In the genomic region with DNA sequence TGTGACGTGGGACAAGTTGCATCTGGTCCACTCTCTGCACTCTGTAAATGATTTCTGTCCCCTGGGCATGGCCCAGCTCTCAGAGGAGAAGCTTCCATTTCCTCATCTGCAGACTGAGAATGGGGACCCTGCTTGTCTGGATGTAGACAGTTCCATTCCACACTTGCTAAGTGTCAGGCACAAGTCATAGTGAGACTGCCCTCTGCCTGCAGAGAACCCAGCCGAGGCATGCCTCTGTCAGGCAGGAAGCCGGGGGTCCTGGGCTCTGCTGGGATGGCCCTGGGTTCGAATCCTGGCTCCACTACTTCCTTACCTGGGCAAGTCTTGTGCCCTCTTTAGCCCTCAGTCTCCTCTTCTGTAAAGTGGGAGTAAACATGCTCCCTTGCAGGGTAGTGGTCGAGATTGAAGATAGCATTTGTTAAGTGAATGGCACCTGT, we compare ENCODE assay signal across 8 cellular contexts. TPM values are rescaled to one million over a fixed set of nuclear protein-coding genes. Genes with fewer than 3 reads are reported as not detected.
DNase-seq lines count a peak whose midpoint lies in the region; ATAC-seq and TF ChIP-seq lines count a peak whose summit lies in the region.

No MANE protein-coding gene starts in this region.

- intact Hi-C loops in psoas muscle (cut with DNase I) = loop anchor here (5.0 to 10.0 kb wide), 5 partner anchors 36 to 226 kb away; partner anchors contain the start of genes DHRS7B (in 2 of the 2), NATD1 (in 1 of the 2) and TMEM11 (in 1 of the 2)

- DNase-seq in AG04449 (ENCODE audit: low read depth, low spot score) (no peak), caudate nucleus (lab: John Stamatoyannopoulos, UW) (no peak), psoas muscle (peak in 1 of 2 donors; percentile 56), T-helper 9 cell (no peak), KG1 (lab: John Stamatoyannopoulos, UW) (no peak), NAMALWA (ENCODE audit: low spot score) (no peak)

- POLR2A ChIA-PET in AG04449 (lab: Yijun Ruan, JAX) = no interaction called here

- ATAC-seq in GM18861 (IDR thresholded peaks at IDR 0.05; ENCODE audit: unreplicated experiment) = peak; percentile 18
- no peak for ATAC-seq in psoas muscle

- CTCF ChIA-PET in AG04449 (lab: Yijun Ruan, JAX) = interaction anchor here (0.7 to 3.0 kb wide), 6 partner anchors 9 to 224 kb away, joined by 3 to 20 read pairs (median 10); no protein-coding TSS in a partner anchor

- H3K4me1 ChIP-seq in psoas muscle = peaks cover 51% of the 10 kb centered on the region

- peak overlapping the region; percentile 86 for H3K27ac ChIP-seq in KOPT-K1 (ENCODE audit: low read depth, low read length, poor library complexity, severe bottlenecking)
- H3K27ac ChIP-seq in caudate nucleus (ENCODE audit: low read depth, low read length) = peak overlapping the region; percentile 69
- peak overlapping the region; percentile 99 for H3K27ac ChIP-seq in psoas muscle

- TF ChIP-seq CTCF in AG04449 (IDR thresholded peaks at IDR 0.05; ENCODE audit: insufficient read depth, low read length, missing control alignments) (no peak), psoas muscle (IDR thresholded peaks at IDR 0.05) (no peak)

- H3K9me3 ChIP-seq in KOPT-K1 (ENCODE audit: insufficient read depth, low read length, poor library complexity, severe bottlenecking) (no peaks in the 10 kb centered on the region), psoas muscle (no peaks in the 10 kb centered on the region)

- H3K36me3 ChIP-seq in KOPT-K1 (ENCODE audit: insufficient read depth, low read length) (no peaks in the 10 kb centered on the region), psoas muscle (ENCODE audit: insufficient read depth in 1 of 2, low read depth in 1 of 2) (peaks cover 0 to 11% of the 10 kb centered on the region in 2 donors)

- WGBS in psoas muscle, 3 donors = 32 to 56% (median 34%) methylated on average over 5 of the region's 5 CpGs

- H3K4me3 ChIP-seq in AG04449 (ENCODE audit: low read depth, low read length) = peak overlapping the region; percentile 91; the same call in 1 of the 2 replicates
- H3K4me3 ChIP-seq in psoas muscle = peak overlapping the region; percentile 89

- H3K27me3 ChIP-seq in psoas muscle (ENCODE audit: insufficient read depth in 3 of 3, low read length in 2 of 3) = peaks cover 0 to 2% (median 0%) of the 10 kb centered on the region in 3 donors

RNA-seq across cellular contexts. Expression of gene MAP2K3, which starts 4.1 kb away (rescaled TPM):
- total RNA-seq in psoas muscle = 100 to 1,000 TPM in 2 of 4 donors, 10 to 100 TPM in 2; 64.4 to 126 (median 107) TPM
- 100 to 1,000 TPM in 2 of 3 donors, 10 to 100 TPM in 1; 86.3 to 229 (median 146) TPM for polyA plus RNA-seq in psoas muscle

RNA-seq across cellular contexts. Expression of gene NATD1, which starts 35.4 kb away (rescaled TPM):
- 10 to 100 TPM; 21.6 to 48.0 (median 24.5) TPM for total RNA-seq in psoas muscle
- polyA plus RNA-seq in psoas muscle = 10 to 100 TPM in 2 of 3 donors, 1 to 10 TPM in 1; 4.7 to 15.1 (median 10.5) TPM
